In the genomic region with DNA sequence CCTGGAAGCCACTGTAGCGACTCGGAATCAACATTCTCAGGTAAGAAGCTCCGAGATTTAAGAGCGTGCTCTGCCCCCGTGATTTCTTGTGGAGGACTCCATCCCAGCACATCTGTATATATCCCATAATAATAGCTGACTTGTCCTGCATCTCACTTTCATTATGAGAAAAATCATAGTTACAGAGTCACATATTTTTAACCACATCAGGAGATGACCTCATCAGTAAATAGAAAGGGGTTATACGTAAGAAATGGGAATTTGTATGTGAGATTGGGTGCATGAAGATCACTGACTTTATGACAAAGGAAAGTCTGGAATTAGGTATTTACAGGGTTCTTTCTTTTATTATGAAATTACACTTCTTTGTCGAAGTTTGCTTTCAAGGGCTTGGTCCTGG, we compare ENCODE assay signal across 21 cellular contexts. TPM values are rescaled to one million over a fixed set of nuclear protein-coding genes. Genes with fewer than 3 reads are reported as not detected.
DNase-seq lines count a peak whose midpoint lies in the region; ATAC-seq, FAIRE-seq and TF ChIP-seq lines count a peak whose summit lies in the region.
"Had no signal": no experiment of that assay in that cellular context is flagged by ENCODE, and none has a peak within 500 bp of the region (broad histone marks: within the 10 kb centered on the region; RNA-seq: fewer than 3 reads in every experiment).

No MANE protein-coding gene starts in this region.

- TF ChIP-seq POLR2A in HepG2 (IDR thresholded peaks at IDR 0.05; ENCODE audit: insufficient read depth in 1 of 2, low read depth in 2 of 2, low read length in 2 of 2), result no peak
- TF ChIP-seq POLR2A in right lobe of liver (IDR thresholded peaks at IDR 0.05), result no peak
- TF ChIP-seq POLR2A in GM12878 (IDR thresholded peaks at IDR 0.05; ENCODE audit: low read depth, low read length), result no peak

- in situ Hi-C loops in HepG2 (cut with HindIII; ENCODE audit: extremely low pct_ligation_motif_present, low pct_unique_long_range_greater_than_20kb) (no loop called here), GM12878 (cut with MboI) (no loop called here)

- SMC1A ChIA-PET in GM12878 (lab: Charles Lee; ENCODE audit: uncharacterized antibody, unreplicated experiment), result no interaction called here

- ATAC-seq in HepG2, result no peak
- ATAC-seq in right lobe of liver, result no peak
- no peak; the same call in 2 of the 3 replicates for ATAC-seq in GM12878
- ATAC-seq in HG03025 (IDR thresholded peaks at IDR 0.05; ENCODE audit: low FRiP score, unreplicated experiment), result no peak
- ATAC-seq in aorta (ENCODE audit: low FRiP score), result no peak
- ATAC-seq: HCT116 had no signal

- BruUV-seq in HepG2 (replicated peaks; lab: Mats Ljungman, UMichigan) (no TSS peak), GM12878 (replicated peaks; lab: Mats Ljungman, UMichigan) (no TSS peak)

- H2AFZ ChIP-seq in HepG2 (ENCODE audit: low read length) (no peak overlapping the region), GM12878 (ENCODE audit: control insufficient read depth, low read depth, low read length) (no peak overlapping the region)

- intact Hi-C loops in HepG2 (cut with micrococcal nuclease; ENCODE audit: unreplicated experiment), result no loop called here
- intact Hi-C loops in right lobe of liver (cut with DNase I), result no loop called here
- intact Hi-C loops in GM12878 (cut with micrococcal nuclease; ENCODE audit: unreplicated experiment), result no loop called here
- intact Hi-C loops in aorta (cut with DNase I), result loop anchor here in 1 of 2 donors (5.0 kb wide), 1 partner anchor 959 kb away; no protein-coding TSS in a partner anchor

- H3K4me3 ChIP-seq in HepG2 (replicated peaks in 1 of 3; ENCODE audit: insufficient read depth in 1 of 3, low read depth in 2 of 3, low read length in 3 of 3) (no peak overlapping the region), right lobe of liver (no peak overlapping the region), GM12878 (no peak overlapping the region), kidney epithelial cell (ENCODE audit: low read depth, low read length) (peak overlapping the region; percentile 19), aorta (ENCODE audit: low read length in 2 of 2) (no peak overlapping the region)
- H3K4me3 ChIP-seq: MG63 had no signal

- H3K27me3 ChIP-seq in HepG2 (ENCODE audit: control insufficient read depth in 1 of 2, insufficient read depth in 2 of 2, low read length in 2 of 2), result peaks cover 0 to 30% of the 10 kb centered on the region in 2 experiments; a peak in 3 of 5 replicates
- no peaks in the 10 kb centered on the region for H3K27me3 ChIP-seq in right lobe of liver
- no peaks in the 10 kb centered on the region; a peak in 1 of 4 replicates for H3K27me3 ChIP-seq in GM12878 (replicated peaks in 1 of 2; ENCODE audit: control insufficient read depth in 2 of 2, insufficient read depth in 2 of 2, low read length in 1 of 2)
- no peaks in the 10 kb centered on the region for H3K27me3 ChIP-seq in kidney epithelial cell (ENCODE audit: control insufficient read depth, insufficient read depth, low read length)
- H3K27me3 ChIP-seq in aorta (ENCODE audit: control insufficient read depth in 1 of 2, insufficient read depth in 2 of 2, low read length in 1 of 2), result no peaks in the 10 kb centered on the region
- H3K27me3 ChIP-seq: MG63 had no signal

- H3K79me2 ChIP-seq in HepG2 (ENCODE audit: insufficient read depth, low read length) (no peaks in the 10 kb centered on the region), GM12878 (ENCODE audit: control insufficient read depth, insufficient read depth, low read length) (no peaks in the 10 kb centered on the region)

- RAD21 ChIA-PET in GM12878 (lab: Charles Lee; ENCODE audit: unreplicated experiment), result no interaction called here

- H3K9me3 ChIP-seq in HepG2 (ENCODE audit: low read length), result no peaks in the 10 kb centered on the region
- H3K9me3 ChIP-seq in right lobe of liver, result no peaks in the 10 kb centered on the region
- H3K9me3 ChIP-seq in GM12878 (replicated peaks; ENCODE audit: control insufficient read depth, insufficient read depth, low read length), result no peaks in the 10 kb centered on the region; the same call in 2 of the 3 replicates
- no peaks in the 10 kb centered on the region for H3K9me3 ChIP-seq in aorta (ENCODE audit: control insufficient read depth, low read length)
- H3K9me3 ChIP-seq: MG63 had no signal

- WGBS in HepG2 (ENCODE audit: low lambda C conversion rate), result 50% methylated on average over 7 of the region's 7 CpGs
- 79% methylated on average over 6 of the region's 7 CpGs for WGBS in right lobe of liver (ENCODE audit: insufficient coverage, low coverage, low lambda C conversion rate, missing lambda C conversion rate)
- WGBS in GM12878 (ENCODE audit: insufficient coverage, insufficient replicate concordance, low lambda C conversion rate, missing lambda C conversion rate), result 66% methylated on average over 7 of the region's 7 CpGs
- 67 to 73% methylated on average over 7 of the region's 7 CpGs for WGBS in aorta, 2 donors

- H4K20me1 ChIP-seq in HepG2 (ENCODE audit: insufficient read depth, low read length) (no peaks in the 10 kb centered on the region), GM12878 (ENCODE audit: control insufficient read depth, insufficient read depth) (no peaks in the 10 kb centered on the region)

- H3K4me2 ChIP-seq in HepG2 (ENCODE audit: low read depth, low read length) (no peak overlapping the region), GM12878 (ENCODE audit: control insufficient read depth, insufficient read depth) (no peak overlapping the region)

- DNase-seq in HepG2 (ENCODE audit: low spot score) (no peak), right lobe of liver (no peak), GM12878 (ENCODE audit: low read depth, low spot score) (no peak), kidney epithelial cell (ENCODE audit: low read depth) (no peak), inferior parietal cortex (ENCODE audit: extremely low spot score) (no peak), aorta (no peak), hypothalamus (lab: John Stamatoyannopoulos, UW) (no peak)
- DNase-seq: COR-L47, KBM-7, MG63, NCI-H1092 treated with DMSO at 0.1 percent for 48 hours, NCI-H187, NCI-H446, SIG-M5 had no signal

- no peak for FAIRE-seq in HepG2 (lab: Jason Lieb, UNC)
- FAIRE-seq in GM12878 (lab: Jason Lieb, UNC), result no peak
- FAIRE-seq: G401.6, GM12892, GM19239, RCC 7860 had no signal

- H3K27ac ChIP-seq in HepG2 (ENCODE audit: extremely low read length, insufficient read depth, low read length) (no peak overlapping the region), right lobe of liver (no peak overlapping the region), GM12878 (ENCODE audit: control insufficient read depth, insufficient read depth) (no peak overlapping the region), aorta (ENCODE audit: low read depth in 1 of 2, low read length in 2 of 2) (peak overlapping the region in 1 of 2 donors; percentile 19)
- H3K27ac ChIP-seq: C4-2B had no signal

- TF ChIP-seq RAD21 in HepG2 (CRISPR knock-in tag; IDR thresholded peaks at IDR 0.05) (no peak), GM12878 (IDR thresholded peaks at IDR 0.05; ENCODE audit: insufficient read depth, low read depth, low read length) (no peak)

- no peak overlapping the region for H3K9ac ChIP-seq in HepG2 (ENCODE audit: insufficient read depth, low read depth, low read length)
- H3K9ac ChIP-seq in GM12878 (ENCODE audit: control insufficient read depth, insufficient read depth, low read length), result no peak overlapping the region

- TF ChIP-seq CTCF in HepG2 (CRISPR knock-in tag; IDR thresholded peaks at IDR 0.05) (no peak), right lobe of liver (IDR thresholded peaks at IDR 0.05) (no peak), GM12878 (IDR thresholded peaks at IDR 0.05 in 2 of 3, conservative IDR thresholded peaks at IDR 0.05 in 1 of 3; ENCODE audit: control insufficient read depth in 2 of 3, extremely low read depth in 1 of 3, insufficient read depth in 1 of 3, low read depth in 3 of 3, low read length in 3 of 3) (no peak), kidney epithelial cell (IDR thresholded peaks at IDR 0.05; ENCODE audit: insufficient read depth, low read length, poor library complexity, severe bottlenecking) (no peak)

- H3K36me3 ChIP-seq in HepG2 (replicated peaks in 1 of 2; ENCODE audit: control insufficient read depth in 1 of 2, insufficient read depth in 2 of 2, low read length in 2 of 2), result no peaks in the 10 kb centered on the region
- H3K36me3 ChIP-seq in right lobe of liver, result no peaks in the 10 kb centered on the region
- no peaks in the 10 kb centered on the region for H3K36me3 ChIP-seq in GM12878 (ENCODE audit: control insufficient read depth in 2 of 2, insufficient read depth in 2 of 2, low read length in 1 of 2)
- no peaks in the 10 kb centered on the region for H3K36me3 ChIP-seq in kidney epithelial cell (ENCODE audit: control insufficient read depth, insufficient read depth, low read length)
- no peaks in the 10 kb centered on the region for H3K36me3 ChIP-seq in aorta (ENCODE audit: control insufficient read depth in 1 of 2, insufficient read depth in 2 of 2, low read length in 1 of 2)
- H3K36me3 ChIP-seq: MG63 had no signal

- CTCF ChIA-PET in HepG2 (lab: Yijun Ruan, JAX; ENCODE audit: low intra/inter-chr PET ratio, low total read pairs), result no interaction called here
- CTCF ChIA-PET in GM12878 (lab: Yijun Ruan, JAX), result no interaction called here

- TF ChIP-seq EP300 in HepG2 (IDR thresholded peaks at IDR 0.05; ENCODE audit: low read depth in 2 of 2, low read length in 2 of 2), result no peak
- TF ChIP-seq EP300 in HepG2 (CRISPR knock-in tag; IDR thresholded peaks at IDR 0.05; ENCODE audit: borderline replicate concordance), result no peak
- TF ChIP-seq EP300 in GM12878 (IDR thresholded peaks at IDR 0.05; ENCODE audit: borderline replicate concordance in 1 of 2, control insufficient read depth in 1 of 2, low read depth in 2 of 2, low read length in 2 of 2), result no peak

- no peaks in the 10 kb centered on the region for H3K4me1 ChIP-seq in HepG2 (ENCODE audit: insufficient read depth, low read length)
- no peaks in the 10 kb centered on the region for H3K4me1 ChIP-seq in right lobe of liver
- peaks cover 5% of the 10 kb centered on the region; the same call in 1 of the 2 replicates for H3K4me1 ChIP-seq in GM12878 (ENCODE audit: control insufficient read depth, insufficient read depth, low read length)
- H3K4me1 ChIP-seq in aorta (ENCODE audit: control insufficient read depth in 1 of 2, insufficient read depth in 2 of 2, low read length in 2 of 2), result peaks cover 1 to 7% of the 10 kb centered on the region in 2 donors

- POLR2A ChIA-PET in HepG2 (lab: Yijun Ruan, JAX) (no interaction called here), GM12878 (lab: Charles Lee) (no interaction called here)

RNA-seq across cellular contexts. Expression of gene TMEM18, which starts 16.4 kb away (rescaled TPM):
- total RNA-seq in HepG2 (2016; rRNA removed; fragmentation: Illumina TruSeq; extraction: Trizol), result 39.7 and 45.9 TPM in 2 replicates
- total RNA-seq in HepG2 (2016; cell fraction: cytosol; rRNA removed; fragmentation: Illumina TruSeq; extraction: Trizol; ENCODE audit: low read depth), result 26.8 and 30.8 TPM in 2 replicates
- 36.9 and 47.1 TPM in 2 replicates for total RNA-seq in HepG2 (2016; cell fraction: insoluble cytoplasmic fraction; rRNA removed; fragmentation: Illumina TruSeq; extraction: Trizol)
- total RNA-seq in HepG2 (2016; cell fraction: membrane; rRNA removed; fragmentation: Illumina TruSeq; extraction: Trizol), result 43.7 and 45.0 TPM in 2 replicates
- 27.3 and 30.5 TPM in 2 replicates for total RNA-seq in HepG2 (2016; cell fraction: nucleus; rRNA removed; fragmentation: Illumina TruSeq; extraction: Trizol)
- 32.1 and 49.4 TPM in 2 replicates for polyA plus RNA-seq in HepG2 (2011; rRNA removed)
- polyA plus RNA-seq in HepG2 (2011; cell fraction: cytosol; rRNA removed), result 33.5 and 39.5 TPM in 2 replicates
- 29.6 and 38.2 TPM in 2 replicates for polyA plus RNA-seq in HepG2 (2011; cell fraction: nucleus; rRNA removed)
- polyA plus RNA-seq in HepG2 (2012), result 36.5 and 48.1 TPM in 2 replicates
- 37.2 and 42.5 TPM in 2 replicates for polyA plus RNA-seq in HepG2 (2016; cell fraction: cytosol; fragmentation: Illumina TruSeq; extraction: Trizol; ENCODE audit: low read depth)
- 36.2 and 38.9 TPM in 2 replicates for polyA plus RNA-seq in HepG2 (2016; cell fraction: insoluble cytoplasmic fraction; fragmentation: Illumina TruSeq; extraction: Trizol; ENCODE audit: low read depth)
- 38.3 and 46.2 TPM in 2 replicates for polyA plus RNA-seq in HepG2 (2016; cell fraction: membrane; fragmentation: Illumina TruSeq; extraction: Trizol; ENCODE audit: low read depth)
- polyA plus RNA-seq in HepG2 (2016; cell fraction: nucleus; fragmentation: Illumina TruSeq; extraction: Trizol; ENCODE audit: insufficient read depth, low read depth), result 49.7 and 63.7 TPM in 2 replicates
- 19.9 and 51.6 TPM in 2 replicates for polyA minus RNA-seq in HepG2 (2011; rRNA and poly(A)+ RNA removed; ENCODE audit: low replicate concordance)
- polyA minus RNA-seq in HepG2 (2011; cell fraction: cytosol; rRNA and poly(A)+ RNA removed), result 14.5 and 14.9 TPM in 2 replicates
- polyA minus RNA-seq in HepG2 (2011; cell fraction: nucleus; rRNA and poly(A)+ RNA removed), result 39.4 and 50.0 TPM in 2 replicates
- 10 to 100 TPM in 2 of 6 experiments, 1 to 10 TPM in 4; 4.2 to 11.4 (median 7.0) TPM for total RNA-seq in right lobe of liver
- 30.6 and 33.9 TPM in 2 replicates for total RNA-seq in GM12878 (2013; cell fraction: nucleolus; rRNA removed)
- 11.2 and 12.7 TPM in 2 replicates for total RNA-seq in GM12878 (2014; rRNA removed)
- total RNA-seq in GM12878 (2014; rRNA removed; fragmentation: Illumina TruSeq; extraction: Trizol), result 17.6 and 21.8 TPM in 2 replicates
- total RNA-seq in GM12878 (2021), result 22.3 and 23.7 TPM in 2 replicates
- polyA plus RNA-seq in GM12878 (2011; ENCODE audit: low read depth), result 17.2 TPM
- polyA plus RNA-seq in GM12878 (2011; rRNA removed), result 33.8 and 44.1 TPM in 2 replicates
- polyA plus RNA-seq in GM12878 (2011; cell fraction: cytosol; rRNA removed), result 20.6 and 21.7 TPM in 2 replicates
- polyA plus RNA-seq in GM12878 (2011; cell fraction: nucleus; rRNA removed), result 43.3 and 44.0 TPM in 2 replicates
- polyA plus RNA-seq in GM12878 (2012), result 22.5 and 24.7 TPM in 2 replicates
- polyA plus RNA-seq in GM12878 (2014; fragmentation: Illumina TruSeq; extraction: Trizol), result 20.1 and 25.2 TPM in 2 replicates
- polyA plus RNA-seq in GM12878 (2014; fragmentation: Nextera tagmentation; extraction: Ambion mirVana), result 10 to 100 TPM; 52.0 to 56.3 TPM
- polyA plus RNA-seq in GM12878 (2014; rRNA removed), result 14.5 and 14.9 TPM in 2 replicates
- 10 to 100 TPM; 26.8 to 27.0 TPM for polyA plus RNA-seq in GM12878 (2016; fragmentation: Nextera tagmentation; extraction: Ambion mirVana)
- polyA minus RNA-seq in GM12878 (2011; rRNA and poly(A)+ RNA removed), result 15.7 and 21.1 TPM in 2 replicates
- polyA minus RNA-seq in GM12878 (2011; cell fraction: cytosol; rRNA and poly(A)+ RNA removed), result 4.6 and 5.1 TPM in 2 replicates
- 14.6 and 25.4 TPM in 2 replicates for polyA minus RNA-seq in GM12878 (2011; cell fraction: nucleus; rRNA and poly(A)+ RNA removed)
- total RNA-seq in kidney epithelial cell, result 33.6 and 37.1 TPM in 2 replicates
- total RNA-seq in aorta, result 10 to 100 TPM; 21.5 to 22.4 TPM
- 10 to 100 TPM; 17.8 to 26.2 TPM for polyA plus RNA-seq in aorta

Comparison
In these comparisons a context has a peak if more than half of its experiments do, and no peak if none do; other contexts are left out.
1. Of the 75 proteins assayed by ChIP-seq in both HepG2 and GM12878: peak only in HepG2: none; only in GM12878: JUNB and NFIC; in both: none; in neither: 71; mixed calls (peak in some experiments, not most) for 2.